ENCODE assay signal across 8 cellular contexts in the genomic region with DNA sequence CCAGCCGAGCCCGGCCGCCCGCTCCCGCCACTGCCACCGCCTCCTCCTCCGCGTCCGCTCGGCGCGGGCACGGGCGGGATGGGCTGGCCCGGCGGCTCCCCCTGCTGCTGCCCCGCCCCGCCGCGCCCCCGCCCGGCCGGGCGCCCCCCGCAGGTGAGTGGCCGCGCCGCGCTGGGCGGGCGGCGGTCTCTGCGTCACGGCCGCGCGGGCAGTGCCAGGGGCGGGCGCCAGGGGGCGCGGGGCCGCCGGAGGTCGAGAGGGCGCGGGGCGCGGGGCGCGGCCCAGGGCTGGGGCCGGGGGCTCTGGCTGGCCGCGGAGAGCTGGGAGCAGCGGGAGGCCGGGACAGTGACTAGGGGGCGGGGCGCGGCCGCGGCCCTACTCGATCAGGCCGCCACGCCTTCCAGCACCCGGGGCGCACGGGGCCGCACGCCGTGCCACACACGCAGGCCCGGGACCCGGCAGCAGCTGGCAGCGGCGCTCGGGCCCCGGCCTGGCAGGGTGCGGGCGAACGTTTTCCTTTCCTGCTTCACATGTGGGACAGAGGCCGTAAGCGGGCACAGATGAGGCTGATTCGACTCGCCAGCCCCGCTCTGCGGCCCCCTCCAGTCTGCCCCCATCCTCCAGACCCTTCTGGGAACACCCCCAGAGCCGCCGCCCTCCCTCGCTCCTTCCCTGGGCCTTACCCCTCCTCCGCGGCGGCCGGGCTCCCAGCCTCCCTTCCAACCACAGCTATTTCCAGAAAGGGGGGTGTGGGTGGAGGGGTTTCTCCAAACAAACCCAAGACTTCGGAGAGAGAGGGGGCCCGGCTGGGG. TPM values are rescaled to one million over a fixed set of nuclear protein-coding genes. Genes with fewer than 3 reads are reported as not detected.
DNase-seq lines count a peak whose midpoint lies in the region; ATAC-seq, FAIRE-seq and TF ChIP-seq lines count a peak whose summit lies in the region.

No MANE protein-coding gene starts in this region.

- H3K9me3 ChIP-seq in GM23248 (ENCODE audit: low read depth) (no peaks in the 10 kb centered on the region), MM.1S (replicated peaks; ENCODE audit: insufficient read depth, low read length) (no peaks in the 10 kb centered on the region), kidney (ENCODE audit: control insufficient read depth in 1 of 2, low read length in 2 of 2) (no peaks in the 10 kb centered on the region)

- peak; percentile 27 for ATAC-seq in WTC11

- FAIRE-seq in kidney (lab: Jason Lieb, UNC): no peak

- H3K4me3 ChIP-seq in GM23248 (peak overlapping the region; percentile 87), MM.1S (ENCODE audit: low read length) (peak overlapping the region; percentile 20; the same call in 1 of the 2 replicates), cardiac fibroblast (replicated peaks in 1 of 2; ENCODE audit: low read depth in 2 of 2, low read length in 2 of 2) (peak overlapping the region; percentile 85 to 93), kidney (ENCODE audit: low read length in 2 of 2) (peak overlapping the region; percentile 45 to 84)

- peaks cover 53% of the 10 kb centered on the region for H3F3A ChIP-seq in GM23248 (ENCODE audit: insufficient read depth)
- peaks cover 27% of the 10 kb centered on the region for H3F3A ChIP-seq in MM.1S (ENCODE audit: insufficient read depth, low read length)

- CTCF ChIA-PET in WTC11 (lab: Charles Lee): interaction anchor here (0.5 to 8.7 kb wide), 33 partner anchors 8 to 434 kb away, joined by 3 to 97 read pairs (median 5); a partner anchor contains a TSS

- H3K27me3 ChIP-seq in GM23248 (replicated peaks; ENCODE audit: insufficient read depth): no peaks in the 10 kb centered on the region
- H3K27me3 ChIP-seq in MM.1S (replicated peaks; ENCODE audit: insufficient read depth, low read length): peaks cover 6% of the 10 kb centered on the region; the same call in 1 of the 2 replicates

- TF ChIP-seq CTCF in MM.1S (IDR thresholded peaks at IDR 0.05; ENCODE audit: low read length) (no peak), WTC11 (IDR thresholded peaks at IDR 0.05) (peak; percentile 41; the same call in 1 of the 2 replicates), cardiac fibroblast (IDR thresholded peaks at IDR 0.05; ENCODE audit: low read depth, low read length) (no peak), kidney (IDR thresholded peaks at IDR 0.05; ENCODE audit: borderline replicate concordance, extremely low read depth, insufficient read depth) (peak; percentile 45)

- no peak overlapping the region for H3K27ac Mint-ChIP-seq in WTC11

- peak overlapping the region; percentile 62 for H3K4me3 Mint-ChIP-seq in WTC11

- intact Hi-C loops in kidney (cut with DNase I): no loop called here

- H3K27ac ChIP-seq in GM23248 (peak overlapping the region; percentile 98), MM.1S (ENCODE audit: low read length) (no peak overlapping the region), kidney (ENCODE audit: low read depth in 2 of 2, low read length in 2 of 2) (peak overlapping the region; percentile 99)

- 1% methylated on average over 28 to 78 of the region's 94 CpGs for WGBS in GM23248 (ENCODE audit: low coverage in 1 of 2, low lambda C conversion rate in 2 of 2, missing lambda C conversion rate in 2 of 2), 2 experiments

- H3K27me3 Mint-ChIP-seq in WTC11 (ENCODE audit: low read depth): peaks cover 40% of the 10 kb centered on the region

- H3K36me3 ChIP-seq in GM23248 (ENCODE audit: low read depth) (no peaks in the 10 kb centered on the region), MM.1S (replicated peaks; ENCODE audit: insufficient read depth, low read length) (no peaks in the 10 kb centered on the region), kidney (ENCODE audit: control insufficient read depth in 1 of 2, insufficient read depth in 2 of 2, low read length in 2 of 2) (peaks cover 3 to 7% of the 10 kb centered on the region in 2 donors)

- POLR2A ChIA-PET in WTC11 (lab: Charles Lee): interaction anchor here (0.6 to 1.0 kb wide), 4 partner anchors 37 to 332 kb away, joined by 3 to 6 read pairs (median 4); no protein-coding TSS in a partner anchor

- H4K20me1 ChIP-seq in GM23248 (ENCODE audit: insufficient read depth) (no peaks in the 10 kb centered on the region), MM.1S (ENCODE audit: insufficient read depth, low read length) (no peaks in the 10 kb centered on the region)

- H3K4me2 ChIP-seq in GM23248 (ENCODE audit: unreplicated experiment): peak overlapping the region; percentile 99
- peak overlapping the region; percentile 54 for H3K4me2 ChIP-seq in MM.1S (ENCODE audit: low read depth, low read length)

- H3K4me1 ChIP-seq in GM23248 (ENCODE audit: insufficient read depth) (peaks cover 59% of the 10 kb centered on the region), MM.1S (ENCODE audit: low read length) (no peaks in the 10 kb centered on the region), kidney (ENCODE audit: control insufficient read depth in 1 of 2, insufficient read depth in 1 of 2, low read depth in 1 of 2, low read length in 2 of 2) (peaks cover 59 to 68% of the 10 kb centered on the region in 2 donors)

- H3K79me2 ChIP-seq in GM23248 (ENCODE audit: insufficient read depth) (peaks cover 35% of the 10 kb centered on the region), MM.1S (ENCODE audit: low read length) (no peaks in the 10 kb centered on the region)

- peak overlapping the region; percentile 52; the same call in 1 of the 2 replicates for H2AFZ ChIP-seq in GM23248
- peak overlapping the region; percentile 52; the same call in 1 of the 2 replicates for H2AFZ ChIP-seq in MM.1S (ENCODE audit: low read length)

- peaks cover 80% of the 10 kb centered on the region for H3K4me1 Mint-ChIP-seq in WTC11

- in situ Hi-C loops in GM23248 (cut with MboI): no loop called here

- no peaks in the 10 kb centered on the region for H3K9me3 Mint-ChIP-seq in WTC11

- DNase-seq in EL (peak; percentile 77), GM23248 (peak; percentile 87), MM.1S (peak; percentile 63), WTC11 (ENCODE audit: low spot score) (peak; percentile 81), cardiac fibroblast (ENCODE audit: low read depth in 2 of 2) (peak; percentile 72 to 89), kidney (peak; percentile 96), NCI-H524 treated with DMSO at 0.1 percent for 48 hours (lab: John Stamatoyannopoulos, UW) (no peak)
- DNase-seq in stimulated activated CD4-positive, alpha-beta T cell treated with anti-CD3 and anti-CD28 coated beads, Interleukin-15, amount 100 ng/mL, for 24 hours: peak; percentile 71

- H3K9me2 ChIP-seq in GM23248 (ENCODE audit: insufficient read depth) (no peaks in the 10 kb centered on the region), MM.1S (replicated peaks; ENCODE audit: insufficient read depth, low read length) (no peaks in the 10 kb centered on the region)

- H3K9ac ChIP-seq in GM23248 (peak overlapping the region; percentile 95), MM.1S (ENCODE audit: low read length) (peak overlapping the region; percentile 22; the same call in 1 of the 2 replicates), kidney (ENCODE audit: low read length in 2 of 2) (peak overlapping the region; percentile 34 to 97)

- peaks cover 7% of the 10 kb centered on the region for H3K36me3 Mint-ChIP-seq in WTC11

TF ChIP-seq in WTC11, 78 proteins besides CTCF, POLR2A, EP300 and RAD21 (continues in another document):
- TF ChIP-seq GRHL2 (CRISPR knock-in tag; IDR thresholded peaks at IDR 0.05; ENCODE audit: insufficient replicate concordance, severe bottlenecking) (no peak), ZNF317 (CRISPR knock-in tag; IDR thresholded peaks at IDR 0.05; ENCODE audit: borderline replicate concordance, low read depth) (no peak), ZNF121 (CRISPR knock-in tag; IDR thresholded peaks at IDR 0.05) (peak; percentile 93), ZNF671 (CRISPR knock-in tag; IDR thresholded peaks at IDR 0.05) (no peak), SMAD4 (CRISPR knock-in tag; IDR thresholded peaks at IDR 0.05) (no peak), ATF1 (CRISPR knock-in tag; IDR thresholded peaks at IDR 0.05) (no peak)
- TF ChIP-seq, protein P1, sequence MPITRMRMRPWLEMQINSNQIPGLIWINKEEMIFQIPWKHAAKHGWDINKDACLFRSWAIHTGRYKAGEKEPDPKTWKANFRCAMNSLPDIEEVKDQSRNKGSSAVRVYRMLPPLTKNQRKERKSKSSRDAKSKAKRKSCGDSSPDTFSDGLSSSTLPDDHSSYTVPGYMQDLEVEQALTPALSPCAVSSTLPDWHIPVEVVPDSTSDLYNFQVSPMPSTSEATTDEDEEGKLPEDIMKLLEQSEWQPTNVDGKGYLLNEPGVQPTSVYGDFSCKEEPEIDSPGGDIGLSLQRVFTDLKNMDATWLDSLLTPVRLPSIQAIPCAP (CRISPR knock-in tag; IDR thresholded peaks at IDR 0.05): no peak

RNA-seq across cellular contexts. Expression of a gene that starts 2.4 kb away (rescaled TPM):
- total RNA-seq in GM23248 (2014; rRNA removed; shearing (Covaris generic)): 41.6 and 48.6 TPM in 2 replicates
- polyA plus RNA-seq in GM23248 (2016; fragmentation: Nextera tagmentation; extraction: Ambion mirVana): 24.1 and 26.1 TPM in 2 replicates
- 3.4 to 7.7 TPM (median 4.1 TPM) in 3 replicates for total RNA-seq in WTC11 (2021)
- total RNA-seq in kidney: 179 TPM
- polyA plus RNA-seq in kidney (ENCODE audit: insufficient read depth, low read depth, low replicate concordance): 90.1 TPM

RNA-seq across cellular contexts. Expression of a gene that starts 31.8 kb away (rescaled TPM):
- total RNA-seq in GM23248 (2014; rRNA removed; shearing (Covaris generic)): 42.5 and 48.7 TPM in 2 replicates
- polyA plus RNA-seq in GM23248 (2016; fragmentation: Nextera tagmentation; extraction: Ambion mirVana): 54.7 and 55.5 TPM in 2 replicates
- total RNA-seq in WTC11 (2021): 6.5 to 11.9 TPM (median 6.8 TPM) in 3 replicates
- total RNA-seq in kidney: 72.3 TPM
- 40.0 TPM for polyA plus RNA-seq in kidney (ENCODE audit: insufficient read depth, low read depth, low replicate concordance)

RNA-seq across cellular contexts. Expression of a gene that starts 41.2 kb away (rescaled TPM):
- 436 and 501 TPM in 2 replicates for total RNA-seq in GM23248 (2014; rRNA removed; shearing (Covaris generic))
- 73.4 and 74.8 TPM in 2 replicates for polyA plus RNA-seq in GM23248 (2016; fragmentation: Nextera tagmentation; extraction: Ambion mirVana)
- total RNA-seq in WTC11 (2021): 730 to 860 TPM (median 838 TPM) in 3 replicates
- total RNA-seq in kidney: 417 TPM
- polyA plus RNA-seq in kidney (ENCODE audit: insufficient read depth, low read depth, low replicate concordance): 114 TPM

RNA-seq across cellular contexts. Expression of a gene that starts 50.0 kb away (rescaled TPM):
- total RNA-seq in GM23248 (2014; rRNA removed; shearing (Covaris generic)): 1,132 and 1,614 TPM in 2 replicates
- polyA plus RNA-seq in GM23248 (2016; fragmentation: Nextera tagmentation; extraction: Ambion mirVana) (1,827 and 1,899 TPM in 2 replicates), kidney (ENCODE audit: insufficient read depth, low read depth, low replicate concordance) (57.3 TPM)
- total RNA-seq in WTC11 (2021) (6.4 to 11.2 TPM (median 7.4 TPM) in 3 replicates), kidney (203 TPM)

RNA-seq across cellular contexts. Expression of a gene that starts 55.9 kb away (rescaled TPM):
- not detected in 2 replicates for total RNA-seq in GM23248 (2014; rRNA removed; shearing (Covaris generic))
- polyA plus RNA-seq in GM23248 (2016; fragmentation: Nextera tagmentation; extraction: Ambion mirVana) (0.33 and 0.43 TPM in 2 replicates), kidney (ENCODE audit: insufficient read depth, low read depth, low replicate concordance) (0.26 TPM)
- total RNA-seq in WTC11 (2021) (not detected in 3 replicates), kidney (0.19 TPM)

Comparison
In these comparisons a context has a peak if more than half of its experiments do, and no peak if none do; other contexts are left out.
1. H3K4me3 ChIP-seq: peak in every context shown above with its lines; median percentile 89 in cardiac fibroblast; 87 in GM23248; 64 in kidney; 20 in MM.1S.
2. H3K9ac ChIP-seq: peak in every context shown above with its lines; median percentile 95 in GM23248; 66 in kidney; 22 in MM.1S.
3. CTCF ChIP-seq: peak in WTC11 (single experiment) and kidney (single experiment); none in MM.1S (single experiment) and cardiac fibroblast (single experiment).